Comparison of ENCODE assay signal across 1 cellular context in genomic region chr2:24508878-24509277, GRCh38.
TF ChIP-seq lines count a peak whose summit lies in the region.

No MANE protein-coding gene starts in this region.

TF ChIP-seq in WTC11, 78 proteins besides CTCF, POLR2A, EP300 and RAD21 (continued from another document):
- TF ChIP-seq, protein P1, sequence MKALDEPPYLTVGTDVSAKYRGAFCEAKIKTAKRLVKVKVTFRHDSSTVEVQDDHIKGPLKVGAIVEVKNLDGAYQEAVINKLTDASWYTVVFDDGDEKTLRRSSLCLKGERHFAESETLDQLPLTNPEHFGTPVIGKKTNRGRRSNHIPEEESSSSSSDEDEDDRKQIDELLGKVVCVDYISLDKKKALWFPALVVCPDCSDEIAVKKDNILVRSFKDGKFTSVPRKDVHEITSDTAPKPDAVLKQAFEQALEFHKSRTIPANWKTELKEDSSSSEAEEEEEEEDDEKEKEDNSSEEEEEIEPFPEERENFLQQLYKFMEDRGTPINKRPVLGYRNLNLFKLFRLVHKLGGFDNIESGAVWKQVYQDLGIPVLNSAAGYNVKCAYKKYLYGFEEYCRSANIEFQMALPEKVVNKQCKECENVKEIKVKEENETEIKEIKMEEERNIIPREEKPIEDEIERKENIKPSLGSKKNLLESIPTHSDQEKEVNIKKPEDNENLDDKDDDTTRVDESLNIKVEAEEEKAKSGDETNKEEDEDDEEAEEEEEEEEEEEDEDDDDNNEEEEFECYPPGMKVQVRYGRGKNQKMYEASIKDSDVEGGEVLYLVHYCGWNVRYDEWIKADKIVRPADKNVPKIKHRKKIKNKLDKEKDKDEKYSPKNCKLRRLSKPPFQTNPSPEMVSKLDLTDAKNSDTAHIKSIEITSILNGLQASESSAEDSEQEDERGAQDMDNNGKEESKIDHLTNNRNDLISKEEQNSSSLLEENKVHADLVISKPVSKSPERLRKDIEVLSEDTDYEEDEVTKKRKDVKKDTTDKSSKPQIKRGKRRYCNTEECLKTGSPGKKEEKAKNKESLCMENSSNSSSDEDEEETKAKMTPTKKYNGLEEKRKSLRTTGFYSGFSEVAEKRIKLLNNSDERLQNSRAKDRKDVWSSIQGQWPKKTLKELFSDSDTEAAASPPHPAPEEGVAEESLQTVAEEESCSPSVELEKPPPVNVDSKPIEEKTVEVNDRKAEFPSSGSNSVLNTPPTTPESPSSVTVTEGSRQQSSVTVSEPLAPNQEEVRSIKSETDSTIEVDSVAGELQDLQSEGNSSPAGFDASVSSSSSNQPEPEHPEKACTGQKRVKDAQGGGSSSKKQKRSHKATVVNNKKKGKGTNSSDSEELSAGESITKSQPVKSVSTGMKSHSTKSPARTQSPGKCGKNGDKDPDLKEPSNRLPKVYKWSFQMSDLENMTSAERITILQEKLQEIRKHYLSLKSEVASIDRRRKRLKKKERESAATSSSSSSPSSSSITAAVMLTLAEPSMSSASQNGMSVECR (CRISPR knock-in tag; IDR thresholded peaks at IDR 0.05; ENCODE audit: borderline replicate concordance), result no peak
- TF ChIP-seq NFYB (CRISPR knock-in tag; conservative IDR thresholded peaks at IDR 0.05; ENCODE audit: low read depth) (no peak), NFATC4 (CRISPR knock-in tag; IDR thresholded peaks at IDR 0.05) (no peak), ZNF423 (CRISPR knock-in tag; IDR thresholded peaks at IDR 0.05) (no peak), SP1 (CRISPR knock-in tag; conservative IDR thresholded peaks at IDR 0.05) (no peak), TP53 (CRISPR knock-in tag; IDR thresholded peaks at IDR 0.05) (no peak), ETV6 (CRISPR knock-in tag; IDR thresholded peaks at IDR 0.05) (no peak), ZNF532 (CRISPR knock-in tag; IDR thresholded peaks at IDR 0.05; ENCODE audit: borderline replicate concordance) (no peak)
